Comparison of ENCODE assay signal across 15 cellular contexts in the genomic region with DNA sequence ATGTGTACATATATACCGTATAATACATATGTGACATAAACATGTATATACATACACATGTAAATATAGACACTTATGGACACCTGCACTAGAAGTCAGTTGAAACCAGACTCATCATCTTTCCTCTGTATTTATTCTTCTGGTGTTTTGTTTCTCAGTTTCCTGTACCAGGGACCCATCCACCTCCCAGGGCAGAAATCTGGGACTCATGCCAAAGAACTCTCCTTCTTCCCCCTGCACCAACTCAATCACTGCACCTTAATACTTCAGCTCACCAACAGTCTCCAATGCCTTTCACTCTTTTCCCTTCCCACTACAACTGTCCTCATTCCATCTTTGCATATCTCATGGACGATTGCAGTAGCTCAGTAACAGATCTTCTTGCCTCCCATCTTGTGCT.
"Had no signal": no experiment of that assay in that cellular context is flagged by ENCODE, and none has a peak within 500 bp of the region (broad histone marks: within the 10 kb centered on the region; RNA-seq: fewer than 3 reads in every experiment).

No MANE protein-coding gene starts in this region.

- ATAC-seq: activated T-cell treated with anti-CD3 and anti-CD28 coated beads, Interleukin-2, amount 50 U/mL, for 4 hours; gastroesophageal sphincter; left lobe of liver; stimulated activated naive CD8-positive, alpha-beta T cell treated with anti-CD3 and anti-CD28 coated beads, Interleukin-15, amount 100 ng/mL, for 72 hours had no signal

- H3K4me1 Mint-ChIP-seq: activated CD4-positive, alpha-beta memory T cell treated with anti-CD3 and anti-CD28 coated beads, Interleukin-2, amount 10 ng/mL, durations not matched to agents 7 days and 5 days; activated naive CD4-positive, alpha-beta T cell treated with anti-CD3 and anti-CD28 coated beads, Interleukin-2, amount 50 U/mL, for 24 hours; naive B cell; stimulated activated naive CD8-positive, alpha-beta T cell treated with anti-CD3 and anti-CD28 coated beads, Interleukin-15, amount 100 ng/mL, for 72 hours had no signal

- H3K4me3 ChIP-seq: adrenal gland, cardiac muscle cell, gastroesophageal sphincter, ovary, sigmoid colon, spleen had no signal

- H3K4me1 ChIP-seq: adrenal gland, gastroesophageal sphincter, sigmoid colon, spleen had no signal

- H3K27ac Mint-ChIP-seq: activated CD4-positive, alpha-beta memory T cell treated with anti-CD3 and anti-CD28 coated beads, Interleukin-2, amount 10 ng/mL, durations not matched to agents 7 days and 5 days; activated naive CD4-positive, alpha-beta T cell treated with anti-CD3 and anti-CD28 coated beads, Interleukin-2, amount 50 U/mL, for 24 hours; naive B cell; stimulated activated naive CD8-positive, alpha-beta T cell treated with anti-CD3 and anti-CD28 coated beads, Interleukin-15, amount 100 ng/mL, for 72 hours had no signal

- H3K36me3 Mint-ChIP-seq: activated naive CD4-positive, alpha-beta T cell treated with anti-CD3 and anti-CD28 coated beads, Interleukin-2, amount 50 U/mL, for 24 hours; naive B cell had no signal

- H3K4me3 Mint-ChIP-seq: activated CD4-positive, alpha-beta memory T cell treated with anti-CD3 and anti-CD28 coated beads, Interleukin-2, amount 10 ng/mL, durations not matched to agents 7 days and 5 days; activated naive CD4-positive, alpha-beta T cell treated with anti-CD3 and anti-CD28 coated beads, Interleukin-2, amount 50 U/mL, for 24 hours; activated T-cell treated with anti-CD3 and anti-CD28 coated beads, Interleukin-2, amount 50 U/mL, for 4 hours; naive B cell; stimulated activated naive CD8-positive, alpha-beta T cell treated with anti-CD3 and anti-CD28 coated beads, Interleukin-15, amount 100 ng/mL, for 72 hours had no signal

- H3K9me3 Mint-ChIP-seq: activated naive CD4-positive, alpha-beta T cell treated with anti-CD3 and anti-CD28 coated beads, Interleukin-2, amount 50 U/mL, for 24 hours had no signal

- H3K36me3 ChIP-seq: adrenal gland, cardiac muscle cell, gastroesophageal sphincter, ovary, sigmoid colon, spleen had no signal

- DNase-seq: activated CD4-positive, alpha-beta memory T cell treated with anti-CD3 and anti-CD28 coated beads, Interleukin-2, amount 10 ng/mL, durations not matched to agents 7 days and 5 days; activated CD4-positive, alpha-beta T cell treated with anti-CD3 and anti-CD28 coated beads for 4 hours; activated effector memory CD4-positive, alpha-beta T cell treated with anti-CD3 and anti-CD28 coated beads, Interleukin-2, amount 50 U/mL, for 16 hours; activated T-cell treated with anti-CD3 and anti-CD28 coated beads, Interleukin-2, amount 50 U/mL, for 4 hours; adrenal gland; erythroblast; naive B cell; ovary; sigmoid colon; spleen; stimulated activated naive CD8-positive, alpha-beta T cell treated with anti-CD3 and anti-CD28 coated beads, Interleukin-15, amount 100 ng/mL, for 72 hours had no signal

- H3K27me3 ChIP-seq: adrenal gland, cardiac muscle cell, gastroesophageal sphincter, ovary, sigmoid colon, spleen had no signal

- H3K27me3 Mint-ChIP-seq: activated CD4-positive, alpha-beta memory T cell treated with anti-CD3 and anti-CD28 coated beads, Interleukin-2, amount 10 ng/mL, durations not matched to agents 7 days and 5 days; stimulated activated naive CD8-positive, alpha-beta T cell treated with anti-CD3 and anti-CD28 coated beads, Interleukin-15, amount 100 ng/mL, for 72 hours had no signal

- H3K9me3 ChIP-seq: adrenal gland, gastroesophageal sphincter, ovary, sigmoid colon, spleen had no signal

- H3K27ac ChIP-seq: adrenal gland, cardiac muscle cell, gastroesophageal sphincter, ovary, sigmoid colon, spleen had no signal
